7 cellular contexts compared by ENCODE assay signal in genomic region chr3:113212845-113213375, GRCh38. TPM values are rescaled to one million over a fixed set of nuclear protein-coding genes. Genes with fewer than 3 reads are reported as not detected.
DNase-seq lines count a peak whose midpoint lies in the region; ATAC-seq lines count a peak whose summit lies in the region.

No MANE protein-coding gene starts in this region.

- no peak for ATAC-seq in stimulated activated naive B cell treated with anti-CD40 and anti-IgM and Interleukin-4, amounts not matched to agents 10 μg/mL and 1 μg/mL and 100 μg/mL, for 72 hours (replicated peaks)
- no peak for ATAC-seq in HG02571 (IDR thresholded peaks at IDR 0.05; ENCODE audit: unreplicated experiment)

- DNase-seq in immature natural killer cell: no peak
- DNase-seq in stimulated activated naive B cell treated with anti-CD40 and anti-IgM and Interleukin-4, amounts not matched to agents 10 μg/mL and 1 μg/mL and 100 μg/mL, for 72 hours: no peak
- DNase-seq in kidney tubule cell (ENCODE audit: low spot score): no peak
- DNase-seq in activated effector memory CD4-positive, alpha-beta T cell treated with anti-CD3 and anti-CD28 coated beads, Interleukin-2, amount 50 U/mL, for 16 hours: no peak

- H3K4me1 Mint-ChIP-seq in immature natural killer cell: peaks cover 3 to 11% of the 10 kb centered on the region in 2 donors
- peaks cover 11 to 20% of the 10 kb centered on the region in 2 donors for H3K4me1 Mint-ChIP-seq in stimulated activated naive B cell treated with anti-CD40 and anti-IgM and Interleukin-4, amounts not matched to agents 10 μg/mL and 1 μg/mL and 100 μg/mL, for 72 hours

- no peak overlapping the region for H3K27ac ChIP-seq in HUES48 (ENCODE audit: low read depth, low read length)
- H3K27ac ChIP-seq in angular gyrus (ENCODE audit: low read depth, low read length): peak overlapping the region; percentile 34

- peaks cover 0 to 3% (median 0%) of the 10 kb centered on the region in 3 donors for H3K36me3 Mint-ChIP-seq in immature natural killer cell
- peaks cover 0 to 4% of the 10 kb centered on the region in 2 donors for H3K36me3 Mint-ChIP-seq in stimulated activated naive B cell treated with anti-CD40 and anti-IgM and Interleukin-4, amounts not matched to agents 10 μg/mL and 1 μg/mL and 100 μg/mL, for 72 hours

- peaks cover 0 to 1% (median 0%) of the 10 kb centered on the region in 6 donors for H3K9me3 Mint-ChIP-seq in immature natural killer cell
- H3K9me3 Mint-ChIP-seq in stimulated activated naive B cell treated with anti-CD40 and anti-IgM and Interleukin-4, amounts not matched to agents 10 μg/mL and 1 μg/mL and 100 μg/mL, for 72 hours: no peaks in the 10 kb centered on the region

- H3K4me3 ChIP-seq in HUES48 (ENCODE audit: low read depth, low read length): peak overlapping the region; percentile 72

- peaks cover 21% of the 10 kb centered on the region for H3K27me3 ChIP-seq in HUES48 (ENCODE audit: control insufficient read depth, insufficient read depth, low read length)

- peak overlapping the region in 3 of 5 donors; percentile 4 to 76 (median 17) for H3K4me3 Mint-ChIP-seq in immature natural killer cell
- peak overlapping the region; percentile 76 to 83 for H3K4me3 Mint-ChIP-seq in stimulated activated naive B cell treated with anti-CD40 and anti-IgM and Interleukin-4, amounts not matched to agents 10 μg/mL and 1 μg/mL and 100 μg/mL, for 72 hours

- no peaks in the 10 kb centered on the region for H3K9me3 ChIP-seq in HUES48 (ENCODE audit: control insufficient read depth, insufficient read depth, low read length)

- H3K27me3 Mint-ChIP-seq in immature natural killer cell (ENCODE audit: low read depth in 3 of 3): peaks cover 11 to 28% (median 25%) of the 10 kb centered on the region in 3 donors
- peaks cover 57% of the 10 kb centered on the region in 2 donors for H3K27me3 Mint-ChIP-seq in stimulated activated naive B cell treated with anti-CD40 and anti-IgM and Interleukin-4, amounts not matched to agents 10 μg/mL and 1 μg/mL and 100 μg/mL, for 72 hours

- H3K27ac Mint-ChIP-seq in immature natural killer cell: no peak overlapping the region
- no peak overlapping the region for H3K27ac Mint-ChIP-seq in stimulated activated naive B cell treated with anti-CD40 and anti-IgM and Interleukin-4, amounts not matched to agents 10 μg/mL and 1 μg/mL and 100 μg/mL, for 72 hours

- no peak overlapping the region for H3K9ac ChIP-seq in HUES48 (ENCODE audit: low read depth, low read length)

- H3K36me3 ChIP-seq in HUES48 (ENCODE audit: control insufficient read depth, insufficient read depth, low read length): peaks cover 4% of the 10 kb centered on the region; the same call in 1 of the 2 replicates

- H3K4me1 ChIP-seq in HUES48 (ENCODE audit: control insufficient read depth, insufficient read depth, low read length): peaks cover 22% of the 10 kb centered on the region

RNA-seq across cellular contexts. Expression of gene BOC, which starts 1.6 kb away (rescaled TPM):
- polyA plus RNA-seq in immature natural killer cell: not detected
